In genomic region chr11:44043157-44043556, GRCh38 we compare ENCODE assay signal across 32 cellular contexts. TPM values are rescaled to one million over a fixed set of nuclear protein-coding genes. Genes with fewer than 3 reads are reported as not detected.
"Had no signal": no experiment of that assay in that cellular context is flagged by ENCODE, and none has a peak within 500 bp of the region (broad histone marks: within the 10 kb centered on the region; RNA-seq: fewer than 3 reads in every experiment).

No MANE protein-coding gene starts in this region.

- H3K4me3 Mint-ChIP-seq: stimulated activated effector memory CD8-positive, alpha-beta T cell treated with anti-CD3 and anti-CD28 coated beads, Interleukin-12 subunit alpha, Interleukin-12 subunit beta, amount 100 ng/mL, for 72 hours; stimulated activated memory B cell treated with anti-CD40 and anti-IgM and Interleukin-4, amounts not matched to agents 10 μg/mL and 1 μg/mL and 100 μg/mL, for 72 hours; stimulated activated naive B cell treated with anti-CD40 and anti-IgM and Interleukin-4, amounts not matched to agents 10 μg/mL and 1 μg/mL and 100 μg/mL, for 72 hours; stimulated activated naive CD8-positive, alpha-beta T cell treated with anti-CD3 and anti-CD28 coated beads, Interleukin-15, amount 100 ng/mL, for 72 hours; stimulated activated naive CD8-positive, alpha-beta T cell treated with anti-CD3 and anti-CD28 coated beads, Interleukin-15, Interleukin-2, amounts not matched to agents 100 ng/mL and 50 ng/mL, for 24 hours; type B pancreatic cell had no signal

- H3K9me3 ChIP-seq: testis, thoracic aorta, thyroid gland, transverse colon, upper lobe of left lung, upper lobe of right lung, uterus, vagina had no signal

- DNase-seq: stimulated activated CD4-positive, alpha-beta T cell treated with anti-CD3 and anti-CD28 coated beads, Interleukin-2, amount 100 ng/mL, for 48 hours; stimulated activated CD4-positive, alpha-beta T cell treated with anti-CD3 and anti-CD28 coated beads, Interleukin-4, amount 100 ng/mL, for 1 hour; stimulated activated CD4-positive, alpha-beta T cell treated with anti-CD3 and anti-CD28 coated beads, Interleukin-4, amount 100 ng/mL, for 24 hours; stimulated activated CD4-positive, alpha-beta T cell treated with anti-CD3 and anti-CD28 coated beads, Interleukin-4, amount 100 ng/mL, for 4 hours; stimulated activated CD8-positive, alpha-beta memory T cell treated with anti-CD3 and anti-CD28 coated beads, Interleukin-4, amount 100 ng/mL, for 48 hours; stimulated activated naive B cell treated with anti-CD40 and anti-IgM and Interleukin-4, amounts not matched to agents 10 μg/mL and 1 μg/mL and 100 μg/mL, for 72 hours; stimulated activated naive CD4-positive, alpha-beta T cell; stimulated activated naive CD4-positive, alpha-beta T cell treated with Interleukin-2 at 50 U/mL for 16 hours; stimulated activated naive CD8-positive, alpha-beta T cell treated with anti-CD3 and anti-CD28 coated beads, Interleukin-15, amount 100 ng/mL, for 72 hours; stimulated activated naive CD8-positive, alpha-beta T cell treated with anti-CD3 and anti-CD28 coated beads, Interleukin-15, Interleukin-2, amounts not matched to agents 100 U/mL and 50 U/mL, for 24 hours; stomach; substantia nigra; testis; thyroid gland; tibial artery; transverse colon; trophoblast cell; upper lobe of left lung; upper lobe of right lung; uterus had no signal

- H3K27ac Mint-ChIP-seq: stimulated activated effector memory CD8-positive, alpha-beta T cell treated with anti-CD3 and anti-CD28 coated beads, Interleukin-12 subunit alpha, Interleukin-12 subunit beta, amount 100 ng/mL, for 72 hours; stimulated activated memory B cell treated with anti-CD40 and anti-IgM and Interleukin-4, amounts not matched to agents 10 μg/mL and 1 μg/mL and 100 μg/mL, for 72 hours; stimulated activated naive B cell treated with anti-CD40 and anti-IgM and Interleukin-4, amounts not matched to agents 10 μg/mL and 1 μg/mL and 100 μg/mL, for 72 hours; stimulated activated naive CD8-positive, alpha-beta T cell treated with anti-CD3 and anti-CD28 coated beads, Interleukin-15, amount 100 ng/mL, for 72 hours; stimulated activated naive CD8-positive, alpha-beta T cell treated with anti-CD3 and anti-CD28 coated beads, Interleukin-15, Interleukin-2, amounts not matched to agents 100 ng/mL and 50 ng/mL, for 24 hours; type B pancreatic cell had no signal

- H3K4me1 Mint-ChIP-seq: stimulated activated effector memory CD8-positive, alpha-beta T cell treated with anti-CD3 and anti-CD28 coated beads, Interleukin-12 subunit alpha, Interleukin-12 subunit beta, amount 100 ng/mL, for 72 hours; stimulated activated memory B cell treated with anti-CD40 and anti-IgM and Interleukin-4, amounts not matched to agents 10 μg/mL and 1 μg/mL and 100 μg/mL, for 72 hours; stimulated activated naive B cell treated with anti-CD40 and anti-IgM and Interleukin-4, amounts not matched to agents 10 μg/mL and 1 μg/mL and 100 μg/mL, for 72 hours; stimulated activated naive CD8-positive, alpha-beta T cell treated with anti-CD3 and anti-CD28 coated beads, Interleukin-15, amount 100 ng/mL, for 72 hours had no signal

- ATAC-seq: stimulated activated effector memory CD8-positive, alpha-beta T cell treated with anti-CD3 and anti-CD28 coated beads, Interleukin-12 subunit alpha, Interleukin-12 subunit beta, amount 100 ng/mL, for 72 hours; stimulated activated memory B cell treated with anti-CD40 and anti-IgM and Interleukin-4, amounts not matched to agents 10 μg/mL and 1 μg/mL and 100 μg/mL, for 72 hours; stimulated activated naive B cell treated with anti-CD40 and anti-IgM and Interleukin-4, amounts not matched to agents 10 μg/mL and 1 μg/mL and 100 μg/mL, for 72 hours; stimulated activated naive CD8-positive, alpha-beta T cell treated with anti-CD3 and anti-CD28 coated beads, Interleukin-15, amount 100 ng/mL, for 72 hours; stimulated activated naive CD8-positive, alpha-beta T cell treated with anti-CD3 and anti-CD28 coated beads, Interleukin-15, Interleukin-2, amounts not matched to agents 100 U/mL and 50 U/mL, for 24 hours; upper lobe of right lung had no signal

- H3K9me3 Mint-ChIP-seq: stimulated activated naive CD8-positive, alpha-beta T cell treated with anti-CD3 and anti-CD28 coated beads, Interleukin-15, Interleukin-2, amounts not matched to agents 100 ng/mL and 50 ng/mL, for 24 hours had no signal

- H3K36me3 Mint-ChIP-seq: stimulated activated effector memory CD8-positive, alpha-beta T cell treated with anti-CD3 and anti-CD28 coated beads, Interleukin-12 subunit alpha, Interleukin-12 subunit beta, amount 100 ng/mL, for 72 hours; type B pancreatic cell had no signal

- H3K27ac ChIP-seq: stomach, suprapubic skin, testis, thoracic aorta, thyroid gland, tibial artery, tibial nerve, transverse colon, upper lobe of left lung, upper lobe of right lung, uterus, vagina had no signal

- FAIRE-seq: urothelium cell line had no signal

- H3K27me3 ChIP-seq: stomach, testis, thyroid gland, tibial artery, tibial nerve, transverse colon, upper lobe of left lung, upper lobe of right lung, uterus, vagina had no signal

- H3K36me3 ChIP-seq: stomach, suprapubic skin, thoracic aorta, thyroid gland, tibial artery, tibial nerve, transverse colon, upper lobe of left lung, upper lobe of right lung, uterus, vagina had no signal

- H3K27me3 Mint-ChIP-seq: stimulated activated naive CD8-positive, alpha-beta T cell treated with anti-CD3 and anti-CD28 coated beads, Interleukin-15, Interleukin-2, amounts not matched to agents 100 ng/mL and 50 ng/mL, for 24 hours had no signal

- H3K4me1 ChIP-seq: stomach, suprapubic skin, testis, thyroid gland, tibial artery, tibial nerve, transverse colon, upper lobe of left lung, upper lobe of right lung, uterus, vagina had no signal

- H3K4me3 ChIP-seq: stomach, suprapubic skin, testis, thoracic aorta, thyroid gland, tibial artery, tibial nerve, transverse colon, upper lobe of left lung, upper lobe of right lung, uterus, vagina had no signal

RNA-seq across cellular contexts. Expression of gene ACCSL, which starts 4.6 kb away (rescaled TPM):
- total RNA-seq: stomach, subcutaneous adipose tissue, temporal lobe, thoracic aorta, thyroid gland, transverse colon, upper lobe of left lung, upper lobe of right lung, urinary bladder, uterus, vagina had no signal
- polyA plus RNA-seq: stomach, urinary bladder had no signal
